10 cellular contexts compared by ENCODE assay signal in the genomic region with DNA sequence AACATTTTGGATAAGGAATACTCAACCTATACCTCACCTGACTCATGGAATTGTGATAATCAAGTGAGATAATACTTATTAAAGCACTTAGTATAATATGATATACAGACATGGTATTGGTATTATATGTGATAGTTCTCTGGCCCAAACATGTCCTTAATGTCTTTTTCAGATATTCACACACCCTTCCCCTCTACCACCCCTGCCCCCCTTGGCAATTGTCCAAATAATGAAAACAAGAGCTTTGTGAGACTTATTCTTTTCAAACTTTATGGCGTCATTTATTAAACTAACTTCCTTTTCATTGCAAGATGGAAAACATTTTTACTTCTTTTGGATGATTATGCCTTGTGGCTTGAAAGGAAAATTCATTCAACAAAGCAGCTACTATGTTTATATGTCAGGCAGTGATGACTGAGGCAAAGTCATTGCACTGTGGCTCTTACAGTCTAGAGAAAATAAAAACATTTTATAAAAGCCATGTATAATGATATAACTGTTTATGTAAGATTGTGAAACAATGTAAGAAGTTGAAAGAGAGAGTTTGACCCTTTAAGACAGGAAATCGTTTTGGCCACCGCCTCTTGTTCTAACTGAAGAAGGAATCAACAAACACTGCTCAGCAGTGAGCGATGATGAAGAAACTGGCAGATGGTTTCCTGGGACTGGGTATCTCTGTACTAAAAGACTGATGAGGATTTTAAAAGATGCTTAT. TPM values are rescaled to one million over a fixed set of nuclear protein-coding genes. Genes with fewer than 3 reads are reported as not detected.
A peak's percentile ranks its signal among the peaks of the same experiment; 100 is the strongest.
DNase-seq lines count a peak whose midpoint lies in the region; ATAC-seq and TF ChIP-seq lines count a peak whose summit lies in the region.
"Had no signal": no experiment of that assay in that cellular context is flagged by ENCODE, and none has a peak within 500 bp of the region (broad histone marks: within the 10 kb centered on the region; RNA-seq: fewer than 3 reads in every experiment).

No MANE protein-coding gene starts in this region.

- peak overlapping the region in 1 of 2 donors; percentile 28 for H3K27ac ChIP-seq in aorta (ENCODE audit: low read depth in 1 of 2, low read length in 2 of 2)

- intact Hi-C loops in Right ventricle myocardium inferior (cut with DNase I) = loop anchor here (2.0 to 10.0 kb wide), 2 partner anchors 123 to 203 kb away; a partner anchor contains a TSS
- intact Hi-C loops in cardiac septum (cut with DNase I) = loop anchor here (10.0 kb wide), 1 partner anchor 123 kb away; a partner anchor contains a TSS
- intact Hi-C loops in aorta (cut with DNase I) = loop anchor here (2.0 to 10.0 kb wide), 3 partner anchors 123 to 203 kb away; a partner anchor contains a TSS

- H3K36me3 ChIP-seq in aorta (ENCODE audit: control insufficient read depth in 1 of 2, insufficient read depth in 2 of 2, low read length in 1 of 2) = no peaks in the 10 kb centered on the region

- H3K4me3 ChIP-seq in aorta (ENCODE audit: low read length in 2 of 2) = no peak overlapping the region
- H3K4me3 ChIP-seq: skin epidermis had no signal

- POLR2A ChIA-PET in HEK293T (lab: Yijun Ruan, JAX) = no interaction called here

- DNase-seq in Right ventricle myocardium inferior (ENCODE audit: missing footprints) (no peak), cardiac septum (ENCODE audit: low spot score) (no peak), fibroblast of gingiva (ENCODE audit: low read depth) (peak; percentile 77), mucosa of gallbladder (ENCODE audit: low spot score) (peak; percentile 35), aorta (no peak), HEK293T (ENCODE audit: extremely low spot score) (no peak), NCI-H774 (lab: John Stamatoyannopoulos, UW) (no peak), DMS153 (lab: John Stamatoyannopoulos, UW) (no peak)
- DNase-seq: NCI-H2029 had no signal

- ATAC-seq in Right ventricle myocardium inferior (peak; percentile 57), aorta (ENCODE audit: low FRiP score) (peak; percentile 65)

- CTCF ChIA-PET in HEK293T (lab: Yijun Ruan, JAX) = no interaction called here

- peaks cover 0 to 2% of the 10 kb centered on the region in 2 donors for H3K4me1 ChIP-seq in aorta (ENCODE audit: control insufficient read depth in 1 of 2, insufficient read depth in 2 of 2, low read length in 2 of 2)

- peaks cover 2% of the 10 kb centered on the region for H3K9me3 ChIP-seq in aorta (ENCODE audit: control insufficient read depth, low read length)

- no peaks in the 10 kb centered on the region for H3K27me3 ChIP-seq in aorta (ENCODE audit: control insufficient read depth in 1 of 2, insufficient read depth in 2 of 2, low read length in 1 of 2)

- 27 to 44% methylated on average over 4 of the region's 4 CpGs for WGBS in aorta, 2 donors

TF ChIP-seq in HEK293T, 16 proteins besides CTCF, POLR2A, EP300 and RAD21:
- TF ChIP-seq, protein P1, sequence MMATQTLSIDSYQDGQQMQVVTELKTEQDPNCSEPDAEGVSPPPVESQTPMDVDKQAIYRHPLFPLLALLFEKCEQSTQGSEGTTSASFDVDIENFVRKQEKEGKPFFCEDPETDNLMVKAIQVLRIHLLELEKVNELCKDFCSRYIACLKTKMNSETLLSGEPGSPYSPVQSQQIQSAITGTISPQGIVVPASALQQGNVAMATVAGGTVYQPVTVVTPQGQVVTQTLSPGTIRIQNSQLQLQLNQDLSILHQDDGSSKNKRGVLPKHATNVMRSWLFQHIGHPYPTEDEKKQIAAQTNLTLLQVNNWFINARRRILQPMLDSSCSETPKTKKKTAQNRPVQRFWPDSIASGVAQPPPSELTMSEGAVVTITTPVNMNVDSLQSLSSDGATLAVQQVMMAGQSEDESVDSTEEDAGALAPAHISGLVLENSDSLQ (IDR thresholded peaks at IDR 0.05) = no peak
- TF ChIP-seq SUZ12 (IDR thresholded peaks at IDR 0.05) = no peak
TF ChIP-seq in HEK293T: peak in this region for 0.

RNA-seq across cellular contexts. Expression of a gene that starts 27.4 kb away (rescaled TPM):
- total RNA-seq in Right ventricle myocardium inferior = 5.2 TPM
- total RNA-seq in cardiac septum = 7.3 TPM
- total RNA-seq in mucosa of gallbladder = 24.0 TPM
- total RNA-seq in aorta = 10 to 100 TPM; 10.2 to 10.3 TPM
- polyA plus RNA-seq in aorta = 1 to 10 TPM; 4.0 to 7.0 TPM

Comparison
In these comparisons a context has a peak if more than half of its experiments do, and no peak if none do; other contexts are left out.
1. DNase-seq: peak in fibroblast of gingiva (single experiment) and mucosa of gallbladder (single experiment); none in Right ventricle myocardium inferior (single experiment), cardiac septum (single experiment), aorta (0 of 2), HEK293T (single experiment), NCI-H774 (single experiment) and DMS153 (single experiment).